Comparison of ENCODE assay signal across 8 cellular contexts in the genomic region with DNA sequence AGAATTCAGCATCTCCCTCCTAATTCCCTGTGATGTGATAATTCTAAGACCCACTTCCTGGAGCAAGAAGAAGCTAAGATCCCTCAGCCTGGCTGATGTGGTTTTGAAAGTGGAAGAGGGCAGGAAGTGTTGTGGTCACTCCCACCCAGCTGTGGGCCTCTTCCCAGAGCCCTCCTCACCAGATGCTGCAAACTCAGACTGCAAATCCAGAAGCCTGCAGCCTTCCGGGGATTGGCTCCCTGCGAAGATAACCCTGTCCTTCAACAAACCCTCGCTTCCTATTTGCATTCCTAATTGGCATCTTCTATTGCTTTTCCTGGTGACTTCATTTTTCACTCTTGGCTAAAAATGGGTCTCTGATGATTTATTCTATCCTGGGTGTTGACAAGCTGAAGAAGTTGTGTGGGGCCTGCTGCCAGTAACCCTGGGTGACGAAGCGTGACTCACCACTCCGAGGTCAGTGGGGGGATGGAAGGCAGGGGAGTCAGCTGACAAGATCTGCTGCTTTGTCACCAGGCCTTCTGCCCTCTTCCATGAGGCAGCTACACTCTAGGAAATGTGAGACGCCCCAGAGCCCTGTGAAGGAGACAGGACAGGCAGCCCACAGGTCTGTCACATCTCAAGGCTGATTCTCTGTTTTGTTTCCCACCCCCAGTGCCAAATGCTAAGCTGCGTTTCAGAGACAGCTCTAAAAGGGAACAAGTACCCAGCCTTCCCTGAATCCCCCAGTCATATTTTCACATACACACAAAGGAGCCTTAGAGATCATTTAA.
DNase-seq lines count a peak whose midpoint lies in the region; ATAC-seq, FAIRE-seq and TF ChIP-seq lines count a peak whose summit lies in the region.

No MANE protein-coding gene starts in this region.

- H3K23me2 ChIP-seq in H1 (ENCODE audit: low read depth, low read length) = no peaks in the 10 kb centered on the region; the same call in 1 of the 2 replicates

- H3K9ac ChIP-seq in H1 (replicated peaks in 1 of 4; ENCODE audit: extremely low read depth in 1 of 4, low read depth in 3 of 4, low read length in 3 of 4) = no peak overlapping the region

- H3K4me3 Mint-ChIP-seq in activated CD8-positive, alpha-beta memory T cell treated with anti-CD3 and anti-CD28 coated beads, Interleukin-2, amount 10 ng/mL, durations not matched to agents 7 days and 5 days = peak overlapping the region; percentile 4

- H3K27me3 Mint-ChIP-seq in activated CD8-positive, alpha-beta memory T cell treated with anti-CD3 and anti-CD28 coated beads, Interleukin-2, amount 10 ng/mL, durations not matched to agents 7 days and 5 days = peaks cover under 1% of the 10 kb centered on the region

- no peak overlapping the region for H4K8ac ChIP-seq in H1 (ENCODE audit: extremely low read depth, insufficient read depth, low read length)

- H3K4me3 ChIP-seq in AG09309 (ENCODE audit: control insufficient read depth, low read depth, low read length) = no peak overlapping the region
- H3K4me3 ChIP-seq in H1 (ENCODE audit: extremely low read depth in 1 of 4, insufficient read depth in 2 of 4, low read depth in 3 of 4, low read length in 4 of 4) = no peak overlapping the region
- H3K4me3 ChIP-seq in mesodermal cell (ENCODE audit: extremely low read depth, insufficient read depth, low read length, poor library complexity, severe bottlenecking) = no peak overlapping the region

- H4K20me1 ChIP-seq in H1 (replicated peaks in 1 of 2; ENCODE audit: control insufficient read depth in 1 of 2, insufficient read depth in 2 of 2, low read length in 2 of 2) = no peaks in the 10 kb centered on the region

- no peak overlapping the region for H3K56ac ChIP-seq in H1 (replicated peaks; ENCODE audit: insufficient read length, low read depth, low read length)

- no peak overlapping the region for H3K4ac ChIP-seq in H1 (replicated peaks; ENCODE audit: insufficient read length, low read depth, low read length)

- FAIRE-seq in GM19239 (lab: Jason Lieb, UNC) = peak; percentile 69
- no peak for FAIRE-seq in H1 (lab: Jason Lieb, UNC)

- peak overlapping the region; percentile 93 for H3K27ac Mint-ChIP-seq in activated CD8-positive, alpha-beta memory T cell treated with anti-CD3 and anti-CD28 coated beads, Interleukin-2, amount 10 ng/mL, durations not matched to agents 7 days and 5 days

- peak overlapping the region; percentile 79 for H4K91ac ChIP-seq in H1 (replicated peaks; ENCODE audit: insufficient read length, low read length)

- H2BK15ac ChIP-seq in H1 (ENCODE audit: low read length) = no peak overlapping the region

- no peak for TF ChIP-seq RAD21 in H1 (IDR thresholded peaks at IDR 0.05 in 1 of 2, conservative IDR thresholded peaks at IDR 0.05 in 1 of 2; ENCODE audit: low read depth in 2 of 2, low read length in 2 of 2)

- peaks cover 16% of the 10 kb centered on the region for H3K36me3 Mint-ChIP-seq in activated CD8-positive, alpha-beta memory T cell treated with anti-CD3 and anti-CD28 coated beads, Interleukin-2, amount 10 ng/mL, durations not matched to agents 7 days and 5 days

- H2AFZ ChIP-seq in H1 (ENCODE audit: low read length) = peak overlapping the region; percentile 15; the same call in 1 of the 2 replicates

- ATAC-seq in HG03571 (IDR thresholded peaks at IDR 0.05; ENCODE audit: unreplicated experiment) = peak; percentile 59
- peak; percentile 98 for ATAC-seq in activated CD8-positive, alpha-beta memory T cell treated with anti-CD3 and anti-CD28 coated beads, Interleukin-2, amount 10 ng/mL, durations not matched to agents 7 days and 5 days

- no peak overlapping the region for H2BK120ac ChIP-seq in H1 (replicated peaks; ENCODE audit: low read depth, low read length)

- POLR2A ChIA-PET in H1 (lab: Charles Lee; ENCODE audit: partially characterized antibody) = interaction anchor here (1.2 kb wide), 1 partner anchor 18 kb away, joined by 3 read pairs; no protein-coding TSS in a partner anchor

- no peaks in the 10 kb centered on the region for H3K27me3 ChIP-seq in H1 (replicated peaks in 1 of 4; ENCODE audit: control insufficient read depth in 3 of 4, extremely low read depth in 1 of 4, insufficient read depth in 3 of 4, low read length in 3 of 4)

- peak overlapping the region; percentile 35 for H3K27ac ChIP-seq in H1 (ENCODE audit: low read depth, low read length)
- H3K27ac ChIP-seq in mesodermal cell (ENCODE audit: low read depth, low read length, severe bottlenecking) = peak overlapping the region; percentile 97

- H3K4me2 ChIP-seq in H1 (ENCODE audit: insufficient read depth in 1 of 2, low read depth in 2 of 2, low read length in 2 of 2) = no peak overlapping the region

- no peak for TF ChIP-seq EP300 in H1 (IDR thresholded peaks at IDR 0.05; ENCODE audit: borderline replicate concordance in 1 of 2, low read depth in 2 of 2, low read length in 2 of 2)

- peaks cover 42% of the 10 kb centered on the region for H3K4me1 Mint-ChIP-seq in activated CD8-positive, alpha-beta memory T cell treated with anti-CD3 and anti-CD28 coated beads, Interleukin-2, amount 10 ng/mL, durations not matched to agents 7 days and 5 days

- no peaks in the 10 kb centered on the region for H3K79me1 ChIP-seq in H1 (ENCODE audit: low read depth, low read length)

- no peak overlapping the region for H3K23ac ChIP-seq in H1 (ENCODE audit: insufficient read length)

- CTCF ChIA-PET in activated CD8-positive, alpha-beta memory T cell treated with anti-CD3 and anti-CD28 coated beads, Interleukin-2, amount 10 ng/mL, durations not matched to agents 7 days and 5 days (lab: Charles Lee) = interaction anchor here (1.0 to 1.6 kb wide), 5 partner anchors 18 to 438 kb away, joined by 3 to 8 read pairs (median 3); partner anchors contain the start of gene MINDY2
- CTCF ChIA-PET in H1 (lab: Charles Lee; ENCODE audit: partially characterized antibody) = interaction anchor here (0.6 to 2.5 kb wide), 2 partner anchors 23 to 34 kb away, joined by 4 to 14 read pairs; no protein-coding TSS in a partner anchor

- H3K18ac ChIP-seq in H1 (ENCODE audit: extremely low read depth, low read length) = no peak overlapping the region

- 62% methylated on average over 8 of the region's 8 CpGs; no CpG with 5 or more reads in 1 of the 2 experiments for WGBS in H1 (ENCODE audit: extremely low coverage in 1 of 2, insufficient coverage in 1 of 2, insufficient read length in 1 of 2, insufficient replicate concordance in 2 of 2, low coverage in 1 of 2, low lambda C conversion rate in 2 of 2, missing lambda C conversion rate in 1 of 2), 2 experiments
- WGBS in mesodermal cell (ENCODE audit: insufficient coverage in 2 of 2), 2 experiments = 6 to 9% methylated on average over 4 to 6 of the region's 8 CpGs

- no peak overlapping the region for H3K14ac ChIP-seq in H1 (ENCODE audit: insufficient read length)

- TF ChIP-seq CTCF in AG09309 (IDR thresholded peaks at IDR 0.05; ENCODE audit: control insufficient read depth, insufficient read depth, low read depth, low read length, missing control alignments) = no peak
- no peak for TF ChIP-seq CTCF in H1 (IDR thresholded peaks at IDR 0.05; ENCODE audit: control extremely low read depth in 1 of 3, insufficient read depth in 1 of 3, low read depth in 1 of 3, low read length in 3 of 3)

- TF ChIP-seq POLR2A in H1 (IDR thresholded peaks at IDR 0.05; ENCODE audit: control extremely low read depth in 1 of 2, low read depth in 2 of 2, low read length in 2 of 2) = peak in 1 of 2 experiments; percentile 55; a peak in 2 of 3 replicates

- no peak overlapping the region for H4K5ac ChIP-seq in H1 (ENCODE audit: insufficient read length, low read depth, low read length)

- peaks cover 2 to 11% of the 10 kb centered on the region in 2 experiments; a peak in 3 of 4 replicates for H3K9me3 ChIP-seq in H1 (ENCODE audit: insufficient read depth in 2 of 2, low read depth in 1 of 2, low read length in 1 of 2)
- H3K9me3 ChIP-seq in mesodermal cell (ENCODE audit: control insufficient read depth, low read length) = peaks cover 8% of the 10 kb centered on the region

- H2BK5ac ChIP-seq in H1 (ENCODE audit: low read depth, low read length) = peak overlapping the region; percentile 69; the same call in 1 of the 2 replicates

- no peak overlapping the region for H2AK5ac ChIP-seq in H1 (ENCODE audit: low read depth, low read length)

- peaks cover 10 to 26% (median 16%) of the 10 kb centered on the region in 4 experiments; a peak in 6 of 7 replicates for H3K4me1 ChIP-seq in H1 (replicated peaks in 1 of 4; ENCODE audit: control insufficient read depth in 3 of 4, insufficient read depth in 4 of 4, low read length in 3 of 4)
- peaks cover 34% of the 10 kb centered on the region for H3K4me1 ChIP-seq in mesodermal cell (ENCODE audit: control insufficient read depth, insufficient read depth, low read length, poor library complexity, severe bottlenecking)

- no peaks in the 10 kb centered on the region for H3K79me2 ChIP-seq in H1 (ENCODE audit: control insufficient read depth in 1 of 2, insufficient read depth in 2 of 2, low read length in 2 of 2)

- H3K36me3 ChIP-seq in H1 (ENCODE audit: control insufficient read depth in 2 of 4, insufficient read depth in 4 of 4, low read length in 3 of 4) (no peaks in the 10 kb centered on the region), mesodermal cell (ENCODE audit: control insufficient read depth, insufficient read depth, low read length) (no peaks in the 10 kb centered on the region)

- H2BK20ac ChIP-seq in H1 (ENCODE audit: low read length) = peak overlapping the region; percentile 66

- peak overlapping the region; percentile 30; the same call in 1 of the 2 replicates for H2BK12ac ChIP-seq in H1 (ENCODE audit: low read depth, low read length)

- H3K9me3 Mint-ChIP-seq in activated CD8-positive, alpha-beta memory T cell treated with anti-CD3 and anti-CD28 coated beads, Interleukin-2, amount 10 ng/mL, durations not matched to agents 7 days and 5 days (ENCODE audit: low read depth) = peaks cover 3% of the 10 kb centered on the region

- peak; percentile 99 for DNase-seq in AG09309 (ENCODE audit: low read depth)
- DNase-seq in GM19239 (ENCODE audit: insufficient read length, low spot score) = peak; percentile 15
- peak; percentile 94 for DNase-seq in NOMO-1 treated with DMSO at 0.1 percent for 48 hours (lab: John Stamatoyannopoulos, UW; ENCODE audit: unreplicated experiment)
- peak; percentile 96 for DNase-seq in activated CD8-positive, alpha-beta memory T cell treated with anti-CD3 and anti-CD28 coated beads, Interleukin-2, amount 10 ng/mL, durations not matched to agents 7 days and 5 days
- DNase-seq in H1 (ENCODE audit: low read depth in 1 of 2, low spot score in 2 of 2) = peak in 1 of 2 experiments; percentile 46
- peak; percentile 72 for DNase-seq in stimulated activated CD8-positive, alpha-beta memory T cell treated with anti-CD3 and anti-CD28 coated beads, Interleukin-15, amount 100 ng/mL, for 1 hour (ENCODE audit: low read depth)

TF ChIP-seq in H1, 55 proteins besides CTCF, POLR2A, EP300 and RAD21 (continues in another document):
- TF ChIP-seq CBX8 (IDR thresholded peaks at IDR 0.05; ENCODE audit: borderline replicate concordance, low read depth, low read length) = no peak
- TF ChIP-seq, protein P1, sequence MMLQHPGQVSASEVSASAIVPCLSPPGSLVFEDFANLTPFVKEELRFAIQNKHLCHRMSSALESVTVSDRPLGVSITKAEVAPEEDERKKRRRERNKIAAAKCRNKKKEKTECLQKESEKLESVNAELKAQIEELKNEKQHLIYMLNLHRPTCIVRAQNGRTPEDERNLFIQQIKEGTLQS (IDR thresholded peaks at IDR 0.05; ENCODE audit: insufficient read depth, low read depth, low read length) = no peak
- TF ChIP-seq JUN (IDR thresholded peaks at IDR 0.05; ENCODE audit: low read depth, low read length) = no peak
